Comparison of ENCODE assay signal across 23 cellular contexts in genomic region chr18:42069036-42069435, GRCh38.
"Had no signal": no experiment of that assay in that cellular context is flagged by ENCODE, and none has a peak within 500 bp of the region (broad histone marks: within the 10 kb centered on the region; RNA-seq: fewer than 3 reads in every experiment).

No MANE protein-coding gene starts in this region.

- ATAC-seq: heart right ventricle, left cardiac atrium, lower lobe of right lung, natural killer cell, right cardiac atrium had no signal

- H3K9me3 Mint-ChIP-seq: memory B cell, natural killer cell, neural crest cell had no signal

- H3K27me3 Mint-ChIP-seq: memory B cell had no signal

- H3K9me3 ChIP-seq: colonic mucosa, heart right ventricle, left ventricle myocardium inferior, lower lobe of right lung, stomach, thoracic aorta, transverse colon had no signal

- H3K27ac ChIP-seq: colonic mucosa, heart right ventricle, left ventricle myocardium inferior, lower lobe of right lung, stomach, thoracic aorta, transverse colon had no signal

- FAIRE-seq: endothelial cell of umbilical vein, frontal cortex, small intestine had no signal

- H3K27me3 ChIP-seq: colonic mucosa, heart right ventricle, stomach, transverse colon had no signal

- H3K4me1 Mint-ChIP-seq: memory B cell, mesothelial cell of epicardium had no signal

- H3K4me1 ChIP-seq: colonic mucosa, heart right ventricle, left ventricle myocardium inferior, lower lobe of right lung, stomach had no signal

- H3K36me3 ChIP-seq: colonic mucosa had no signal

- H3K27ac Mint-ChIP-seq: memory B cell, mesothelial cell of epicardium had no signal

- H3K4me3 ChIP-seq: colonic mucosa, heart right ventricle, left ventricle myocardium inferior, lower lobe of right lung, stomach, thoracic aorta, transverse colon had no signal

- H3K4me3 Mint-ChIP-seq: memory B cell, mesothelial cell of epicardium, natural killer cell, neural crest cell had no signal

- DNase-seq: colonic mucosa; dermis blood vessel endothelial cell; heart right ventricle; hypothalamus; islet precursor cell; left cardiac atrium; left ventricle myocardium inferior; lower lobe of right lung; natural killer cell; posterior cingulate gyrus; right cardiac atrium; small intestine; stimulated activated CD4-positive, alpha-beta T cell treated with anti-CD3 and anti-CD28 coated beads, Interleukin-12 subunit alpha, Interleukin-12 subunit beta, amount 100 ng/mL, for 4 hours; stimulated activated naive CD4-positive, alpha-beta T cell; stomach; substantia nigra; transverse colon had no signal
